ENCODE assay signal across 1 cellular context in the genomic region with DNA sequence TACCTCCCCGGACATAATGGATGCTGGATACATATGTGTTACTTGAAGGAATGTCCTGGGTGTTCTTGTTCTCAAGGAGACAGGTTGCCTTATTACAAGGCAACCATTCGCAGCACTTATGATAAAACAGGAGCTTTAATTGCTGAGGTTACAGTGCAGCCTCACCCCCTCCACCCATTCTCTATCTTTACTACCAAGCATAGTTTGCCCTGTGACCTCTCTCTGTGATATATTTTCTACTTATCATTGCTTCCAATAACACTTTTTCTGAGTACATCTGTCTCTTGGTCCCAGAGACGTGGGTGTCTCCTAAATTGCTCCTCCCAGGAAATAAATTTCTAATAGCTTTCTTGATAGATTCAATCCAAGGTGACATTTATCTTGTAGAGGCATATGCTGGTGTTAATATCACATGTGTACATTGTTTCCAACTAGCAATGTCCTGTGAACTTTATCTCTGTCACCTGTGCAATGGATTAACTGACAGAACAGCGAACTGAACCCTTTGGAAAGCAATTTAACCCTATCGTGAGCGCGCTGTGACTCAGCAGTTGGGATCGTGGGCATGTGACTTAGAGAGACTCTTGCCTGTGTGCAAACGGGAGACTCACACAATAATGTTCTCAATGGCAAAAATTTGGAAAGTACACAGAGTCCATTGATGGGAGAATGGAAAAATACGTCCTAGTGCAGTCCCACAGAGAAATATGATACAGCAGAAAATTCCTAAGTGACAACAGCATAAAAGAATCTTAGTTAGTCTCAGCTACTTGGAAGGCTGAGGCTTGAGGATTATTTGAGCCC.
A peak's percentile ranks its signal among the peaks of the same experiment; 100 is the strongest.
TF ChIP-seq lines count a peak whose summit lies in the region.

No MANE protein-coding gene starts in this region.

TF ChIP-seq in K562, 482 proteins besides CTCF, POLR2A, EP300 and RAD21 (continued from another document and continues in another):
- TF ChIP-seq, protein P1, sequence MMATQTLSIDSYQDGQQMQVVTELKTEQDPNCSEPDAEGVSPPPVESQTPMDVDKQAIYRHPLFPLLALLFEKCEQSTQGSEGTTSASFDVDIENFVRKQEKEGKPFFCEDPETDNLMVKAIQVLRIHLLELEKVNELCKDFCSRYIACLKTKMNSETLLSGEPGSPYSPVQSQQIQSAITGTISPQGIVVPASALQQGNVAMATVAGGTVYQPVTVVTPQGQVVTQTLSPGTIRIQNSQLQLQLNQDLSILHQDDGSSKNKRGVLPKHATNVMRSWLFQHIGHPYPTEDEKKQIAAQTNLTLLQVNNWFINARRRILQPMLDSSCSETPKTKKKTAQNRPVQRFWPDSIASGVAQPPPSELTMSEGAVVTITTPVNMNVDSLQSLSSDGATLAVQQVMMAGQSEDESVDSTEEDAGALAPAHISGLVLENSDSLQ (IDR thresholded peaks at IDR 0.05), result peak; percentile 76
- TF ChIP-seq, protein P2, sequence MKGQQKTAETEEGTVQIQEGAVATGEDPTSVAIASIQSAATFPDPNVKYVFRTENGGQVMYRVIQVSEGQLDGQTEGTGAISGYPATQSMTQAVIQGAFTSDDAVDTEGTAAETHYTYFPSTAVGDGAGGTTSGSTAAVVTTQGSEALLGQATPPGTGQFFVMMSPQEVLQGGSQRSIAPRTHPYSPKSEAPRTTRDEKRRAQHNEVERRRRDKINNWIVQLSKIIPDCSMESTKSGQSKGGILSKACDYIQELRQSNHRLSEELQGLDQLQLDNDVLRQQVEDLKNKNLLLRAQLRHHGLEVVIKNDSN (CRISPR knock-in tag; IDR thresholded peaks at IDR 0.05), result peak; percentile 90
- TF ChIP-seq, protein P3, sequence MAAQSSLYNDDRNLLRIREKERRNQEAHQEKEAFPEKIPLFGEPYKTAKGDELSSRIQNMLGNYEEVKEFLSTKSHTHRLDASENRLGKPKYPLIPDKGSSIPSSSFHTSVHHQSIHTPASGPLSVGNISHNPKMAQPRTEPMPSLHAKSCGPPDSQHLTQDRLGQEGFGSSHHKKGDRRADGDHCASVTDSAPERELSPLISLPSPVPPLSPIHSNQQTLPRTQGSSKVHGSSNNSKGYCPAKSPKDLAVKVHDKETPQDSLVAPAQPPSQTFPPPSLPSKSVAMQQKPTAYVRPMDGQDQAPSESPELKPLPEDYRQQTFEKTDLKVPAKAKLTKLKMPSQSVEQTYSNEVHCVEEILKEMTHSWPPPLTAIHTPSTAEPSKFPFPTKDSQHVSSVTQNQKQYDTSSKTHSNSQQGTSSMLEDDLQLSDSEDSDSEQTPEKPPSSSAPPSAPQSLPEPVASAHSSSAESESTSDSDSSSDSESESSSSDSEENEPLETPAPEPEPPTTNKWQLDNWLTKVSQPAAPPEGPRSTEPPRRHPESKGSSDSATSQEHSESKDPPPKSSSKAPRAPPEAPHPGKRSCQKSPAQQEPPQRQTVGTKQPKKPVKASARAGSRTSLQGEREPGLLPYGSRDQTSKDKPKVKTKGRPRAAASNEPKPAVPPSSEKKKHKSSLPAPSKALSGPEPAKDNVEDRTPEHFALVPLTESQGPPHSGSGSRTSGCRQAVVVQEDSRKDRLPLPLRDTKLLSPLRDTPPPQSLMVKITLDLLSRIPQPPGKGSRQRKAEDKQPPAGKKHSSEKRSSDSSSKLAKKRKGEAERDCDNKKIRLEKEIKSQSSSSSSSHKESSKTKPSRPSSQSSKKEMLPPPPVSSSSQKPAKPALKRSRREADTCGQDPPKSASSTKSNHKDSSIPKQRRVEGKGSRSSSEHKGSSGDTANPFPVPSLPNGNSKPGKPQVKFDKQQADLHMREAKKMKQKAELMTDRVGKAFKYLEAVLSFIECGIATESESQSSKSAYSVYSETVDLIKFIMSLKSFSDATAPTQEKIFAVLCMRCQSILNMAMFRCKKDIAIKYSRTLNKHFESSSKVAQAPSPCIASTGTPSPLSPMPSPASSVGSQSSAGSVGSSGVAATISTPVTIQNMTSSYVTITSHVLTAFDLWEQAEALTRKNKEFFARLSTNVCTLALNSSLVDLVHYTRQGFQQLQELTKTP (IDR thresholded peaks at IDR 0.05; ENCODE audit: low read depth in 1 of 2, partially characterized antibody in 2 of 2), result no peak
- TF ChIP-seq, protein P4, sequence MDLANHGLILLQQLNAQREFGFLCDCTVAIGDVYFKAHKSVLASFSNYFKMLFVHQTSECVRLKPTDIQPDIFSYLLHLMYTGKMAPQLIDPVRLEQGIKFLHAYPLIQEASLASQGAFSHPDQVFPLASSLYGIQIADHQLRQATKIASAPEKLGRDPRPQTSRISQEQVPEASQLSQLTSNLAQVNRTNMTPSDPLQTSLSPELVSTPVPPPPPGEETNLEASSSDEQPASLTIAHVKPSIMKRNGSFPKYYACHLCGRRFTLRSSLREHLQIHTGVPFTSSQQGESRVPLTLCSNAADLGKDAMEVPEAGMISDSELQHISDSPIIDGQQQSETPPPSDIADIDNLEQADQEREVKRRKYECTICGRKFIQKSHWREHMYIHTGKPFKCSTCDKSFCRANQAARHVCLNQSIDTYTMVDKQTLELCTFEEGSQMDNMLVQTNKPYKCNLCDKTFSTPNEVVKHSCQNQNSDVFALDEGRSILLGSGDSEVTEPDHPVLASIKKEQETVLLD (IDR thresholded peaks at IDR 0.05), result peak; percentile 72; the same call in 1 of the 2 replicates
- no peak for TF ChIP-seq ZNF253 (CRISPR knock-in tag; conservative IDR thresholded peaks at IDR 0.05)
- TF ChIP-seq ATF7 (IDR thresholded peaks at IDR 0.05), result 0 out of 2 replicates have a peak, but pooled peaks have one; percentile 55
- peak; percentile 83 for TF ChIP-seq TOE1 (IDR thresholded peaks at IDR 0.05; ENCODE audit: borderline replicate concordance)
- no peak for TF ChIP-seq TOE1 (CRISPR knock-in tag; IDR thresholded peaks at IDR 0.05; ENCODE audit: borderline replicate concordance, low read depth)
- no peak for TF ChIP-seq COPS2 (conservative IDR thresholded peaks at IDR 0.05)
- no peak for TF ChIP-seq GATA2 (CRISPR knock-in tag; IDR thresholded peaks at IDR 0.05)
- peak in 1 of 2 experiments; percentile 67; a peak in 1 of 4 replicates for TF ChIP-seq TEAD1 (CRISPR knock-in tag; IDR thresholded peaks at IDR 0.05)
- TF ChIP-seq ZNF274 (IDR thresholded peaks at IDR 0.05; ENCODE audit: borderline replicate concordance, low read depth, low read length), result peak; percentile 56; the same call in 1 of the 2 replicates
- TF ChIP-seq, protein P5, sequence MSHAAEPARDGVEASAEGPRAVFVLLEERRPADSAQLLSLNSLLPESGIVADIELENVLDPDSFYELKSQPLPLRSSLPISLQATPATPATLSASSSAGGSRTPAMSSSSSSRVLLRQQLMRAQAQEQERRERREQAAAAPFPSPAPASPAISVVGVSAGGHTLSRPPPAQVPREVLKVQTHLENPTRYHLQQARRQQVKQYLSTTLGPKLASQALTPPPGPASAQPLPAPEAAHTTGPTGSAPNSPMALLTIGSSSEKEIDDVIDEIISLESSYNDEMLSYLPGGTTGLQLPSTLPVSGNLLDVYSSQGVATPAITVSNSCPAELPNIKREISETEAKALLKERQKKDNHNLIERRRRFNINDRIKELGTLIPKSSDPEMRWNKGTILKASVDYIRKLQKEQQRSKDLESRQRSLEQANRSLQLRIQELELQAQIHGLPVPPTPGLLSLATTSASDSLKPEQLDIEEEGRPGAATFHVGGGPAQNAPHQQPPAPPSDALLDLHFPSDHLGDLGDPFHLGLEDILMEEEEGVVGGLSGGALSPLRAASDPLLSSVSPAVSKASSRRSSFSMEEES (CRISPR knock-in tag; IDR thresholded peaks at IDR 0.05), result peak; percentile 31
- TF ChIP-seq ETV5 (CRISPR knock-in tag; IDR thresholded peaks at IDR 0.05; ENCODE audit: low read depth), result no peak
- peak; percentile 60 to 71; a peak in 3 of 4 replicates for TF ChIP-seq TRIM24 (IDR thresholded peaks at IDR 0.05)
- peak; percentile 64; the same call in 1 of the 2 replicates for TF ChIP-seq JUN (IDR thresholded peaks at IDR 0.05; ENCODE audit: borderline replicate concordance, low read depth, low read length)
- no peak for TF ChIP-seq JUN (CRISPR knock-in tag; IDR thresholded peaks at IDR 0.05; ENCODE audit: borderline replicate concordance)
- peak; percentile 78; the same call in 1 of the 2 replicates for TF ChIP-seq MTA3 (IDR thresholded peaks at IDR 0.05; ENCODE audit: borderline replicate concordance)
- TF ChIP-seq ZNF695 (CRISPR knock-in tag; IDR thresholded peaks at IDR 0.05), result no peak
- TF ChIP-seq ZNF239 (CRISPR knock-in tag; IDR thresholded peaks at IDR 0.05), result no peak
- TF ChIP-seq HDAC1 (IDR thresholded peaks at IDR 0.05), result peak in 1 of 2 experiments; percentile 73; a peak in 1 of 4 replicates
- peak; percentile 58 for TF ChIP-seq MEIS2 (IDR thresholded peaks at IDR 0.05; ENCODE audit: partially characterized antibody)
- peak; percentile 94 for TF ChIP-seq MAFF (IDR thresholded peaks at IDR 0.05; ENCODE audit: low read length)
- TF ChIP-seq MAFG (tag; conservative IDR thresholded peaks at IDR 0.05), result peak; percentile 94
- TF ChIP-seq CBFA2T3 (IDR thresholded peaks at IDR 0.05), result peak; percentile 97
- TF ChIP-seq PML (IDR thresholded peaks at IDR 0.05; ENCODE audit: low read length), result peak; percentile 90
- peak; percentile 92 for TF ChIP-seq TAL1 (IDR thresholded peaks at IDR 0.05)
- no peak for TF ChIP-seq TAF1 (IDR thresholded peaks at IDR 0.05; ENCODE audit: control insufficient read depth, extremely low read depth, insufficient read depth, low read length, severe bottlenecking)
- peak in 1 of 2 experiments; percentile 12; a peak in 1 of 3 replicates for TF ChIP-seq CBX3 (IDR thresholded peaks at IDR 0.05; ENCODE audit: borderline replicate concordance in 1 of 2, low read length in 2 of 2)
- TF ChIP-seq POLR2B (IDR thresholded peaks at IDR 0.05; ENCODE audit: low read depth, partially characterized antibody), result no peak
- peak; percentile 78; the same call in 1 of the 2 replicates for TF ChIP-seq GATAD2A (IDR thresholded peaks at IDR 0.05)
- TF ChIP-seq, protein P6, sequence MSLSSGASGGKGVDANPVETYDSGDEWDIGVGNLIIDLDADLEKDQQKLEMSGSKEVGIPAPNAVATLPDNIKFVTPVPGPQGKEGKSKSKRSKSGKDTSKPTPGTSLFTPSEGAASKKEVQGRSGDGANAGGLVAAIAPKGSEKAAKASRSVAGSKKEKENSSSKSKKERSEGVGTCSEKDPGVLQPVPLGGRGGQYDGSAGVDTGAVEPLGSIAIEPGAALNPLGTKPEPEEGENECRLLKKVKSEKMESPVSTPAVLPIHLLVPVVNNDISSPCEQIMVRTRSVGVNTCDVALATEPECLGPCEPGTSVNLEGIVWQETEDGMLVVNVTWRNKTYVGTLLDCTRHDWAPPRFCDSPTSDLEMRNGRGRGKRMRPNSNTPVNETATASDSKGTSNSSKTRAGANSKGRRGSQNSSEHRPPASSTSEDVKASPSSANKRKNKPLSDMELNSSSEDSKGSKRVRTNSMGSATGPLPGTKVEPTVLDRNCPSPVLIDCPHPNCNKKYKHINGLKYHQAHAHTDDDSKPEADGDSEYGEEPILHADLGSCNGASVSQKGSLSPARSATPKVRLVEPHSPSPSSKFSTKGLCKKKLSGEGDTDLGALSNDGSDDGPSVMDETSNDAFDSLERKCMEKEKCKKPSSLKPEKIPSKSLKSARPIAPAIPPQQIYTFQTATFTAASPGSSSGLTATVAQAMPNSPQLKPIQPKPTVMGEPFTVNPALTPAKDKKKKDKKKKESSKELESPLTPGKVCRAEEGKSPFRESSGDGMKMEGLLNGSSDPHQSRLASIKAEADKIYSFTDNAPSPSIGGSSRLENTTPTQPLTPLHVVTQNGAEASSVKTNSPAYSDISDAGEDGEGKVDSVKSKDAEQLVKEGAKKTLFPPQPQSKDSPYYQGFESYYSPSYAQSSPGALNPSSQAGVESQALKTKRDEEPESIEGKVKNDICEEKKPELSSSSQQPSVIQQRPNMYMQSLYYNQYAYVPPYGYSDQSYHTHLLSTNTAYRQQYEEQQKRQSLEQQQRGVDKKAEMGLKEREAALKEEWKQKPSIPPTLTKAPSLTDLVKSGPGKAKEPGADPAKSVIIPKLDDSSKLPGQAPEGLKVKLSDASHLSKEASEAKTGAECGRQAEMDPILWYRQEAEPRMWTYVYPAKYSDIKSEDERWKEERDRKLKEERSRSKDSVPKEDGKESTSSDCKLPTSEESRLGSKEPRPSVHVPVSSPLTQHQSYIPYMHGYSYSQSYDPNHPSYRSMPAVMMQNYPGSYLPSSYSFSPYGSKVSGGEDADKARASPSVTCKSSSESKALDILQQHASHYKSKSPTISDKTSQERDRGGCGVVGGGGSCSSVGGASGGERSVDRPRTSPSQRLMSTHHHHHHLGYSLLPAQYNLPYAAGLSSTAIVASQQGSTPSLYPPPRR (CRISPR knock-in tag; IDR thresholded peaks at IDR 0.05; ENCODE audit: borderline replicate concordance), result no peak
- TF ChIP-seq MTA2 (IDR thresholded peaks at IDR 0.05; ENCODE audit: low read depth), result peak; percentile 84
- TF ChIP-seq RUNX1 (IDR thresholded peaks at IDR 0.05; ENCODE audit: low read depth), result no peak
- TF ChIP-seq L3MBTL2 (IDR thresholded peaks at IDR 0.05), result peak; percentile 77
- no peak for TF ChIP-seq HDAC6 (IDR thresholded peaks at IDR 0.05; ENCODE audit: low read depth, low read length)
- TF ChIP-seq ZNF436 (CRISPR knock-in tag; IDR thresholded peaks at IDR 0.05), result no peak
- TF ChIP-seq PHB2 (IDR thresholded peaks at IDR 0.05; ENCODE audit: low read depth), result peak; percentile 72
- TF ChIP-seq MYNN (IDR thresholded peaks at IDR 0.05), result 0 out of 2 replicates have a peak, but pooled peaks have one; percentile 40
- TF ChIP-seq MYNN (CRISPR knock-in tag; IDR thresholded peaks at IDR 0.05), result no peak
- TF ChIP-seq NRF1 (conservative IDR thresholded peaks at IDR 0.05 in 1 of 2, IDR thresholded peaks at IDR 0.05 in 1 of 2), result 0 out of 4 replicates have a peak, but pooled peaks of 1 of the 2 experiments have one; percentile 4
- peak; percentile 94 for TF ChIP-seq ARID1B (IDR thresholded peaks at IDR 0.05)
- TF ChIP-seq, protein P7, sequence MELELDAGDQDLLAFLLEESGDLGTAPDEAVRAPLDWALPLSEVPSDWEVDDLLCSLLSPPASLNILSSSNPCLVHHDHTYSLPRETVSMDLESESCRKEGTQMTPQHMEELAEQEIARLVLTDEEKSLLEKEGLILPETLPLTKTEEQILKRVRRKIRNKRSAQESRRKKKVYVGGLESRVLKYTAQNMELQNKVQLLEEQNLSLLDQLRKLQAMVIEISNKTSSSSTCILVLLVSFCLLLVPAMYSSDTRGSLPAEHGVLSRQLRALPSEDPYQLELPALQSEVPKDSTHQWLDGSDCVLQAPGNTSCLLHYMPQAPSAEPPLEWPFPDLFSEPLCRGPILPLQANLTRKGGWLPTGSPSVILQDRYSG (tag; conservative IDR thresholded peaks at IDR 0.05; ENCODE audit: low read depth), result 0 out of 2 replicates have a peak, but pooled peaks have one; percentile 41
- peak; percentile 74 for TF ChIP-seq FOXM1 (IDR thresholded peaks at IDR 0.05; ENCODE audit: low read depth)
- TF ChIP-seq FOXM1 (CRISPR knock-in tag; IDR thresholded peaks at IDR 0.05; ENCODE audit: low read depth), result no peak
- TF ChIP-seq DPF2 (IDR thresholded peaks at IDR 0.05), result peak; percentile 92
- TF ChIP-seq MXI1 (IDR thresholded peaks at IDR 0.05; ENCODE audit: low read depth, low read length), result 0 out of 2 replicates have a peak, but pooled peaks have one; percentile 8
- TF ChIP-seq, protein P8, sequence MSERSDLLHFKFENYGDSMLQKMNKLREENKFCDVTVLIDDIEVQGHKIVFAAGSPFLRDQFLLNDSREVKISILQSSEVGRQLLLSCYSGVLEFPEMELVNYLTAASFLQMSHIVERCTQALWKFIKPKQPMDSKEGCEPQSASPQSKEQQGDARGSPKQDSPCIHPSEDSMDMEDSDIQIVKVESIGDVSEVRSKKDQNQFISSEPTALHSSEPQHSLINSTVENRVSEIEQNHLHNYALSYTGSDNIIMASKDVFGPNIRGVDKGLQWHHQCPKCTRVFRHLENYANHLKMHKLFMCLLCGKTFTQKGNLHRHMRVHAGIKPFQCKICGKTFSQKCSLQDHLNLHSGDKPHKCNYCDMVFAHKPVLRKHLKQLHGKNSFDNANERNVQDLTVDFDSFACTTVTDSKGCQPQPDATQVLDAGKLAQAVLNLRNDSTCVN (CRISPR knock-in tag; IDR thresholded peaks at IDR 0.05), result no peak
